ENCODE assay signal across 9 cellular contexts in the genomic region with DNA sequence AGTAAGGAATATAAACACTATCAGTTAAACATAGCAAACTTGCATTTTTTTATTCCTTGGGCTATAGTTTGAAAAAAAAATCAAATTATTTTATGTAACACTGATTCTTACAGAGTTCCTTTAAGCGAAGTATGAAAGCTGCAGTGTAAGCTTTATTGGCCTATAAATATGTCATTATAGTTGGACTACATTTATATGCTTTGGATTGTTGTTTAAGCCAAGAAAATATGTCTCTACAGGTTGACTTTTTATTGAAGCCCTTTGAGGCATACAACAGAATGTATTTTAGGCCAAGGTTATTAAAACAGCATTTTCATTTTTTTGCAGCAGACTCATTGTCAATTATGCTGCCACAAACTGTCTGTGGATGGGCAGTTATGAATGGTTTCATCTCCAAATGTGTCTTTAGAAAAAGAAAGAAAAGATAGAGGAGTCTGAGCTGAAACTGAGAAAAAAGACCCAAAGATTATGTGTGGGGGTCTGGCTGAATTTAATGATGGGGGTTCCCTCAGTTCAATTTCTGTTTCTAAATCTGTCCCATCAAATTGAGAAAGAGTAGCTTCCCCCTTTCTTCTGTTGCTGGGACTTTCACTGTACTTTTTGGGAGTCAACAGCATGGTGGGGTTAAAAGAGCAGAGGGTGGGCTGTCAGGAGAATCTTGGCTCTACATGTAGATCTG. TPM values are rescaled to one million over a fixed set of nuclear protein-coding genes. Genes with fewer than 3 reads are reported as not detected.
DNase-seq lines count a peak whose midpoint lies in the region; FAIRE-seq and TF ChIP-seq lines count a peak whose summit lies in the region.
"Had no signal": no experiment of that assay in that cellular context is flagged by ENCODE, and none has a peak within 500 bp of the region (broad histone marks: within the 10 kb centered on the region; RNA-seq: fewer than 3 reads in every experiment).

No MANE protein-coding gene starts in this region.

- peaks cover 68 to 93% (median 77%) of the 10 kb centered on the region in 11 experiments for H3K36me3 ChIP-seq in BLaER1 treated with 17β-estradiol and CSF1 and Interleukin-3, amounts not matched to agents 10 nM and 100 nM
- H3K36me3 ChIP-seq in astrocyte (ENCODE audit: insufficient read depth, low read length) = peaks cover 8% of the 10 kb centered on the region

- peak overlapping the region; percentile 51 to 94 (median 82) for H3K4me2 ChIP-seq in BLaER1 treated with 17β-estradiol and CSF1 and Interleukin-3, amounts not matched to agents 10 nM and 100 nM
- no peak overlapping the region for H3K4me2 ChIP-seq in astrocyte (ENCODE audit: low read length)

- H3K4me1 Mint-ChIP-seq in IgD-negative memory B cell (peaks cover 26 to 43% (median 29%) of the 10 kb centered on the region in 3 donors), astrocyte (ENCODE audit: low read depth, unreplicated experiment) (peaks cover 24% of the 10 kb centered on the region), nephron (peaks cover 34% of the 10 kb centered on the region)

- no peaks in the 10 kb centered on the region for H3K27me3 ChIP-seq in BLaER1 treated with 17β-estradiol and CSF1 and Interleukin-3, amounts not matched to agents 10 nM and 100 nM
- no peaks in the 10 kb centered on the region for H3K27me3 ChIP-seq in astrocyte (ENCODE audit: insufficient read depth, low read length)

- intact Hi-C loops in cardiac septum (cut with DNase I) = loop anchor here (5.0 kb wide), 1 partner anchor 42 kb away; a partner anchor contains a TSS

- H3K4me1 ChIP-seq in BLaER1 treated with 17β-estradiol and CSF1 and Interleukin-3, amounts not matched to agents 10 nM and 100 nM = peaks cover 48 to 71% (median 58%) of the 10 kb centered on the region in 10 experiments
- H3K4me1 ChIP-seq in astrocyte (ENCODE audit: insufficient read depth, low read length) = peaks cover 28% of the 10 kb centered on the region

- H3K9me3 ChIP-seq in BLaER1 treated with 17β-estradiol and CSF1 and Interleukin-3, amounts not matched to agents 10 nM and 100 nM (replicated peaks in 1 of 11) = peaks cover 0 to 19% (median 4%) of the 10 kb centered on the region in 11 experiments; a peak in 7 of 22 replicates
- H3K9me3 ChIP-seq in astrocyte (ENCODE audit: insufficient read depth, low read depth, low read length) = no peaks in the 10 kb centered on the region

- H3K4me3 Mint-ChIP-seq in IgD-negative memory B cell = peak overlapping the region in 3 of 4 donors; percentile 23 to 91 (median 44)
- H3K4me3 Mint-ChIP-seq in astrocyte (ENCODE audit: unreplicated experiment) = no peak overlapping the region
- H3K4me3 Mint-ChIP-seq in nephron = no peak overlapping the region

- H3K79me2 ChIP-seq in astrocyte (ENCODE audit: insufficient read depth, low read length) = peaks cover 23% of the 10 kb centered on the region

- no peaks in the 10 kb centered on the region for H3K27me3 Mint-ChIP-seq in IgD-negative memory B cell
- H3K27me3 Mint-ChIP-seq in astrocyte (ENCODE audit: low read depth, unreplicated experiment) = no peaks in the 10 kb centered on the region
- H3K27me3 Mint-ChIP-seq in nephron (ENCODE audit: low read depth) = no peaks in the 10 kb centered on the region

- H3K4me3 ChIP-seq in BLaER1 treated with 17β-estradiol and CSF1 and Interleukin-3, amounts not matched to agents 10 nM and 100 nM = peak overlapping the region in 1 of 10 experiments; percentile 18; a peak in 1 of 20 replicates
- no peak overlapping the region for H3K4me3 ChIP-seq in astrocyte (ENCODE audit: insufficient read depth, low read depth, low read length)

- H4K20me1 ChIP-seq in BLaER1 treated with 17β-estradiol and CSF1 and Interleukin-3, amounts not matched to agents 10 nM and 100 nM = no peaks in the 10 kb centered on the region
- H4K20me1 ChIP-seq in astrocyte (ENCODE audit: insufficient read depth, low read length) = no peaks in the 10 kb centered on the region

- H3K9me3 Mint-ChIP-seq in IgD-negative memory B cell = no peaks in the 10 kb centered on the region
- no peaks in the 10 kb centered on the region for H3K9me3 Mint-ChIP-seq in astrocyte (ENCODE audit: unreplicated experiment)
- H3K9me3 Mint-ChIP-seq in nephron = no peaks in the 10 kb centered on the region

- H3K27ac Mint-ChIP-seq in IgD-negative memory B cell (peak overlapping the region; percentile 32 to 95 (median 46)), astrocyte (ENCODE audit: unreplicated experiment) (no peak overlapping the region), nephron (peak overlapping the region; percentile 91 to 98 (median 96))

- H2AFZ ChIP-seq in astrocyte (ENCODE audit: low read depth, low read length) = no peak overlapping the region

- H3K9ac ChIP-seq in BLaER1 treated with 17β-estradiol and CSF1 and Interleukin-3, amounts not matched to agents 10 nM and 100 nM = peak overlapping the region; percentile 29 to 89 (median 55); a peak in 18 of 22 replicates
- no peak overlapping the region for H3K9ac ChIP-seq in astrocyte (ENCODE audit: low read length)

- no peak for TF ChIP-seq CTCF in astrocyte (IDR thresholded peaks at IDR 0.05; ENCODE audit: insufficient read depth, low read depth, low read length)
- no peak for TF ChIP-seq CTCF in nephron (IDR thresholded peaks at IDR 0.05; ENCODE audit: unreplicated experiment in 3 of 3)

- peak overlapping the region; percentile 54 to 98 (median 91) for H3K27ac ChIP-seq in BLaER1 treated with 17β-estradiol and CSF1 and Interleukin-3, amounts not matched to agents 10 nM and 100 nM
- H3K27ac ChIP-seq in astrocyte (ENCODE audit: low read depth, low read length) = no peak overlapping the region

- H3K36me3 Mint-ChIP-seq in IgD-negative memory B cell (peaks cover 11% of the 10 kb centered on the region), astrocyte (ENCODE audit: low read depth, unreplicated experiment) (peaks cover 18% of the 10 kb centered on the region), nephron (ENCODE audit: low read depth) (peaks cover 58% of the 10 kb centered on the region)

- peak; percentile 41 for FAIRE-seq in astrocyte (lab: Jason Lieb, UNC)

- DNase-seq in astrocyte (ENCODE audit: low read depth) (no peak), cardiac septum (ENCODE audit: low spot score) (no peak), DMS53 treated with DMSO at 0.1 percent for 48 hours (lab: John Stamatoyannopoulos, UW; ENCODE audit: unreplicated experiment) (no peak)
- DNase-seq in stimulated activated CD4-positive, alpha-beta T cell treated with anti-CD3 and anti-CD28 coated beads, Interleukin-2, amount 100 ng/mL, for 48 hours = no peak
- DNase-seq in stimulated activated CD4-positive, alpha-beta T cell treated with anti-CD3 and anti-CD28 coated beads, Interleukin-1b, Interleukin-23, amount 100 ng/mL, for 48 hours = no peak
- DNase-seq: dermis blood vessel endothelial cell had no signal

RNA-seq across cellular contexts. Expression of a gene that starts 43.1 kb away (rescaled TPM):
- 154 TPM for polyA plus RNA-seq in IgD-negative memory B cell
- total RNA-seq in astrocyte = 64.6 and 66.0 TPM in 2 replicates
- 25.2 TPM for total RNA-seq in cardiac septum

Comparison
In these comparisons a context has a peak if more than half of its experiments do, and no peak if none do; other contexts are left out.
1. H3K4me3 Mint-ChIP-seq: peak in IgD-negative memory B cell (3 of 4); none in astrocyte (single experiment) and nephron (0 of 3).